ENCODE assay signal across 2 cellular contexts in genomic region chr7:132417037-132417906, GRCh38.
A peak's percentile ranks its signal among the peaks of the same experiment; 100 is the strongest.
TF ChIP-seq lines count a peak whose summit lies in the region.

No MANE protein-coding gene starts in this region.

TF ChIP-seq in HEK293T, 16 proteins besides CTCF, POLR2A, EP300 and RAD21:
- TF ChIP-seq PKNOX1 (IDR thresholded peaks at IDR 0.05) (peak; percentile 28; the same call in 1 of the 2 replicates), SUZ12 (IDR thresholded peaks at IDR 0.05) (no peak)

TF ChIP-seq in K562, 482 proteins besides CTCF, POLR2A, EP300 and RAD21:
- TF ChIP-seq RCOR1 (IDR thresholded peaks at IDR 0.05; ENCODE audit: borderline replicate concordance in 1 of 2, low read depth in 2 of 2, low read length in 2 of 2) (0 out of 4 replicates have a peak, but pooled peaks of 1 of the 2 experiments have one; percentile 61), CEBPB (tag; IDR thresholded peaks at IDR 0.05) (peak; percentile 27; the same call in 1 of the 2 replicates), BCOR (IDR thresholded peaks at IDR 0.05) (no peak), ZNF586 (CRISPR knock-in tag; conservative IDR thresholded peaks at IDR 0.05) (no peak), MEF2A (IDR thresholded peaks at IDR 0.05; ENCODE audit: control insufficient read depth, low read depth, low read length) (no peak), NCOA2 (IDR thresholded peaks at IDR 0.05; ENCODE audit: partially characterized antibody in 2 of 2) (no peak), ZC3H4 (CRISPR knock-in tag; IDR thresholded peaks at IDR 0.05; ENCODE audit: borderline replicate concordance) (no peak), JUND (IDR thresholded peaks at IDR 0.05; ENCODE audit: borderline replicate concordance, low read depth, low read length) (0 out of 2 replicates have a peak, but pooled peaks have one; percentile 23), JUND (tag; IDR thresholded peaks at IDR 0.05; ENCODE audit: borderline replicate concordance, low read depth, low read length) (peak; percentile 48; the same call in 1 of the 3 replicates), TEAD1 (CRISPR knock-in tag; IDR thresholded peaks at IDR 0.05) (0 out of 4 replicates have a peak, but pooled peaks of 1 of the 2 experiments have one; percentile 46), SMARCA4 (IDR thresholded peaks at IDR 0.05) (no peak), PCBP2 (IDR thresholded peaks at IDR 0.05; ENCODE audit: low read depth, low read length, poor library complexity, severe bottlenecking) (peak; percentile 52), KDM1A (IDR thresholded peaks at IDR 0.05) (peak; percentile 63 to 66), PBX2 (CRISPR knock-in tag; IDR thresholded peaks at IDR 0.05; ENCODE audit: low read depth) (no peak), PBX2 (tag; conservative IDR thresholded peaks at IDR 0.05; ENCODE audit: low read depth) (0 out of 2 replicates have a peak, but pooled peaks have one; percentile 30), ZNF740 (CRISPR knock-in tag; IDR thresholded peaks at IDR 0.05) (no peak), ZNF740 (tag; IDR thresholded peaks at IDR 0.05) (no peak), ZNF778 (CRISPR knock-in tag; IDR thresholded peaks at IDR 0.05) (no peak), POLR2B (IDR thresholded peaks at IDR 0.05; ENCODE audit: low read depth, partially characterized antibody) (no peak), FOXA1 (IDR thresholded peaks at IDR 0.05; ENCODE audit: borderline replicate concordance) (no peak), ZNF780A (CRISPR knock-in tag; IDR thresholded peaks at IDR 0.05) (no peak), ZC3H8 (IDR thresholded peaks at IDR 0.05) (no peak), PRDM10 (IDR thresholded peaks at IDR 0.05; ENCODE audit: partially characterized antibody) (peak; percentile 51), ATF7 (IDR thresholded peaks at IDR 0.05) (peak; percentile 79; the same call in 1 of the 2 replicates), CEBPG (CRISPR knock-in tag; IDR thresholded peaks at IDR 0.05) (no peak), CEBPG (tag; conservative IDR thresholded peaks at IDR 0.05 in 1 of 2, IDR thresholded peaks at IDR 0.05 in 1 of 2) (peak; percentile 45 to 81; a peak in 2 of 4 replicates), ZBTB1 (CRISPR knock-in tag; IDR thresholded peaks at IDR 0.05; ENCODE audit: borderline replicate concordance, low read depth) (no peak), HMG20A (CRISPR knock-in tag; conservative IDR thresholded peaks at IDR 0.05) (0 out of 2 replicates have a peak, but pooled peaks have one; percentile 25), THRB (CRISPR knock-in tag; conservative IDR thresholded peaks at IDR 0.05) (no peak), MEIS2 (IDR thresholded peaks at IDR 0.05; ENCODE audit: partially characterized antibody) (peak; percentile 53), ATF3 (IDR thresholded peaks at IDR 0.05) (peak; percentile 73), ATF3 (CRISPR knock-in tag; conservative IDR thresholded peaks at IDR 0.05) (no peak)
TF ChIP-seq in K562: peak in this region for 13.
